Comparison of ENCODE assay signal across 3 cellular contexts in the genomic region with DNA sequence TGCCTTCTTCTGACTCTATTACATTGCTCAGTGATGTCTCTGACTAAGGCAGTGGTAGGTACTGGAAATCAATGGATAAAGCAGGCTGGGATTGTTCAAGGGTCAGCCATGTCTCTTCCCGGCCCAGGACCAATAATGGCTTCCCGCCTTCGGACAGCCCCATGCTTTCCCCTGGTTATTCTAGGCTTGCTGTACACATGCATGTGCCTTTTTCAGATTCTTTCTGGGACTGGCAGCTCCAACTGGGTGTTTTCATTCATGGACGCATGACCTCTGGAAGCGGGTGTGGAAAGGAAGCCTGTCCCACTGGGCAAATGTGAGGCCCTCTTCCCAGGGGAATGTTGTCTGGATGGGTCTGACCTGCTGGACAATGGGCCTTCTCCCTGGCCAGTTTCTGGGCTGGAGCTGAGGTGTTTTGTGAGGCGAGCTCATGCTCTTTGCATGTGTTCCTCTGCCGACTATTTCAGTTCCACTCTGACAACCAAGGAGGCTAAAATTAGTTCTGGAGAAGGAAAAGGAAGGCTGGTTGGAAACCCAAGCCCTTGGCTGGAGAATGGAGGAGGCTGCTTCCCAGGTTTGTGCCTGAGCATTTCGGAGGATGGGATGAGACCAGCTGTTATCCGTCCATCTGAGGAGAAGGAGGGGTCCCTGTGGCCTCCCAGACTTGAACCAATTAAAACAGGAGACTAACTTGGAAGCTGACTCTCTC.
TF ChIP-seq lines count a peak whose summit lies in the region.

No MANE protein-coding gene starts in this region.

TF ChIP-seq in liver, 16 proteins besides CTCF, POLR2A, EP300 and RAD21:
- TF ChIP-seq, protein P1, sequence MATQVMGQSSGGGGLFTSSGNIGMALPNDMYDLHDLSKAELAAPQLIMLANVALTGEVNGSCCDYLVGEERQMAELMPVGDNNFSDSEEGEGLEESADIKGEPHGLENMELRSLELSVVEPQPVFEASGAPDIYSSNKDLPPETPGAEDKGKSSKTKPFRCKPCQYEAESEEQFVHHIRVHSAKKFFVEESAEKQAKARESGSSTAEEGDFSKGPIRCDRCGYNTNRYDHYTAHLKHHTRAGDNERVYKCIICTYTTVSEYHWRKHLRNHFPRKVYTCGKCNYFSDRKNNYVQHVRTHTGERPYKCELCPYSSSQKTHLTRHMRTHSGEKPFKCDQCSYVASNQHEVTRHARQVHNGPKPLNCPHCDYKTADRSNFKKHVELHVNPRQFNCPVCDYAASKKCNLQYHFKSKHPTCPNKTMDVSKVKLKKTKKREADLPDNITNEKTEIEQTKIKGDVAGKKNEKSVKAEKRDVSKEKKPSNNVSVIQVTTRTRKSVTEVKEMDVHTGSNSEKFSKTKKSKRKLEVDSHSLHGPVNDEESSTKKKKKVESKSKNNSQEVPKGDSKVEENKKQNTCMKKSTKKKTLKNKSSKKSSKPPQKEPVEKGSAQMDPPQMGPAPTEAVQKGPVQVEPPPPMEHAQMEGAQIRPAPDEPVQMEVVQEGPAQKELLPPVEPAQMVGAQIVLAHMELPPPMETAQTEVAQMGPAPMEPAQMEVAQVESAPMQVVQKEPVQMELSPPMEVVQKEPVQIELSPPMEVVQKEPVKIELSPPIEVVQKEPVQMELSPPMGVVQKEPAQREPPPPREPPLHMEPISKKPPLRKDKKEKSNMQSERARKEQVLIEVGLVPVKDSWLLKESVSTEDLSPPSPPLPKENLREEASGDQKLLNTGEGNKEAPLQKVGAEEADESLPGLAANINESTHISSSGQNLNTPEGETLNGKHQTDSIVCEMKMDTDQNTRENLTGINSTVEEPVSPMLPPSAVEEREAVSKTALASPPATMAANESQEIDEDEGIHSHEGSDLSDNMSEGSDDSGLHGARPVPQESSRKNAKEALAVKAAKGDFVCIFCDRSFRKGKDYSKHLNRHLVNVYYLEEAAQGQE (IDR thresholded peaks at IDR 0.05) = no peak
- TF ChIP-seq FOXA2 (IDR thresholded peaks at IDR 0.05) = no peak
- TF ChIP-seq RXRA (IDR thresholded peaks at IDR 0.05) = no peak
- TF ChIP-seq, protein P2, sequence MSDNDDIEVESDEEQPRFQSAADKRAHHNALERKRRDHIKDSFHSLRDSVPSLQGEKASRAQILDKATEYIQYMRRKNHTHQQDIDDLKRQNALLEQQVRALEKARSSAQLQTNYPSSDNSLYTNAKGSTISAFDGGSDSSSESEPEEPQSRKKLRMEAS (IDR thresholded peaks at IDR 0.05) = no peak
- no peak for TF ChIP-seq HNF4G (IDR thresholded peaks at IDR 0.05)
- TF ChIP-seq JUND (IDR thresholded peaks at IDR 0.05) = no peak
- TF ChIP-seq EGR1 (IDR thresholded peaks at IDR 0.05; ENCODE audit: low read depth in 2 of 2) = no peak
- TF ChIP-seq, protein P3, sequence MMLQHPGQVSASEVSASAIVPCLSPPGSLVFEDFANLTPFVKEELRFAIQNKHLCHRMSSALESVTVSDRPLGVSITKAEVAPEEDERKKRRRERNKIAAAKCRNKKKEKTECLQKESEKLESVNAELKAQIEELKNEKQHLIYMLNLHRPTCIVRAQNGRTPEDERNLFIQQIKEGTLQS (IDR thresholded peaks at IDR 0.05) = no peak
- no peak for TF ChIP-seq SP1 (IDR thresholded peaks at IDR 0.05)
- no peak for TF ChIP-seq HNF4A (conservative IDR thresholded peaks at IDR 0.05)

TF ChIP-seq in HepG2, 621 proteins besides CTCF, POLR2A, EP300 and RAD21:
- TF ChIP-seq ZNF672 (CRISPR knock-in tag; IDR thresholded peaks at IDR 0.05) (no peak), SRSF9 (IDR thresholded peaks at IDR 0.05; ENCODE audit: borderline replicate concordance, insufficient read depth, low read depth, low read length, poor library complexity, severe bottlenecking) (no peak), CREB1 (IDR thresholded peaks at IDR 0.05) (no peak), CREB1 (CRISPR knock-in tag; IDR thresholded peaks at IDR 0.05) (no peak), KDM5A (IDR thresholded peaks at IDR 0.05; ENCODE audit: borderline replicate concordance, low read length) (no peak), ZNF572 (CRISPR knock-in tag; IDR thresholded peaks at IDR 0.05) (no peak), ATF7-NPFF (CRISPR knock-in tag; IDR thresholded peaks at IDR 0.05; ENCODE audit: low read depth) (no peak), IKZF4 (CRISPR knock-in tag; IDR thresholded peaks at IDR 0.05; ENCODE audit: borderline replicate concordance, low read depth, not compliant biosample characterization) (no peak)
- TF ChIP-seq, protein P4, sequence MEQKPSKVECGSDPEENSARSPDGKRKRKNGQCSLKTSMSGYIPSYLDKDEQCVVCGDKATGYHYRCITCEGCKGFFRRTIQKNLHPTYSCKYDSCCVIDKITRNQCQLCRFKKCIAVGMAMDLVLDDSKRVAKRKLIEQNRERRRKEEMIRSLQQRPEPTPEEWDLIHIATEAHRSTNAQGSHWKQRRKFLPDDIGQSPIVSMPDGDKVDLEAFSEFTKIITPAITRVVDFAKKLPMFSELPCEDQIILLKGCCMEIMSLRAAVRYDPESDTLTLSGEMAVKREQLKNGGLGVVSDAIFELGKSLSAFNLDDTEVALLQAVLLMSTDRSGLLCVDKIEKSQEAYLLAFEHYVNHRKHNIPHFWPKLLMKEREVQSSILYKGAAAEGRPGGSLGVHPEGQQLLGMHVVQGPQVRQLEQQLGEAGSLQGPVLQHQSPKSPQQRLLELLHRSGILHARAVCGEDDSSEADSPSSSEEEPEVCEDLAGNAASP (CRISPR knock-in tag; IDR thresholded peaks at IDR 0.05; ENCODE audit: borderline replicate concordance) = no peak
- TF ChIP-seq, protein P5, sequence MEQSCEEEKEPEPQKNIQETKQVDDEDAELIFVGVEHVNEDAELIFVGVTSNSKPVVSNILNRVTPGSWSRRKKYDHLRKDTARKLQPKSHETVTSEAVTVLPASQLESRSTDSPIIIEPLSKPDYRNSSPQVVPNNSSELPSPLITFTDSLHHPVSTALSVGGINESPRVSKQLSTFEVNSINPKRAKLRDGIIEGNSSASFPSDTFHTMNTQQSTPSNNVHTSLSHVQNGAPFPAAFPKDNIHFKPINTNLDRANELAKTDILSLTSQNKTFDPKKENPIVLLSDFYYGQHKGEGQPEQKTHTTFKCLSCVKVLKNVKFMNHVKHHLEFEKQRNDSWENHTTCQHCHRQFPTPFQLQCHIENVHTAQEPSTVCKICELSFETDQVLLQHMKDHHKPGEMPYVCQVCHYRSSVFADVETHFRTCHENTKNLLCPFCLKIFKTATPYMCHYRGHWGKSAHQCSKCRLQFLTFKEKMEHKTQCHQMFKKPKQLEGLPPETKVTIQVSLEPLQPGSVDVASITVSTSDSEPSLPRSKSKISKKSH (CRISPR knock-in tag; IDR thresholded peaks at IDR 0.05; ENCODE audit: borderline replicate concordance) = no peak
- TF ChIP-seq, protein P6, sequence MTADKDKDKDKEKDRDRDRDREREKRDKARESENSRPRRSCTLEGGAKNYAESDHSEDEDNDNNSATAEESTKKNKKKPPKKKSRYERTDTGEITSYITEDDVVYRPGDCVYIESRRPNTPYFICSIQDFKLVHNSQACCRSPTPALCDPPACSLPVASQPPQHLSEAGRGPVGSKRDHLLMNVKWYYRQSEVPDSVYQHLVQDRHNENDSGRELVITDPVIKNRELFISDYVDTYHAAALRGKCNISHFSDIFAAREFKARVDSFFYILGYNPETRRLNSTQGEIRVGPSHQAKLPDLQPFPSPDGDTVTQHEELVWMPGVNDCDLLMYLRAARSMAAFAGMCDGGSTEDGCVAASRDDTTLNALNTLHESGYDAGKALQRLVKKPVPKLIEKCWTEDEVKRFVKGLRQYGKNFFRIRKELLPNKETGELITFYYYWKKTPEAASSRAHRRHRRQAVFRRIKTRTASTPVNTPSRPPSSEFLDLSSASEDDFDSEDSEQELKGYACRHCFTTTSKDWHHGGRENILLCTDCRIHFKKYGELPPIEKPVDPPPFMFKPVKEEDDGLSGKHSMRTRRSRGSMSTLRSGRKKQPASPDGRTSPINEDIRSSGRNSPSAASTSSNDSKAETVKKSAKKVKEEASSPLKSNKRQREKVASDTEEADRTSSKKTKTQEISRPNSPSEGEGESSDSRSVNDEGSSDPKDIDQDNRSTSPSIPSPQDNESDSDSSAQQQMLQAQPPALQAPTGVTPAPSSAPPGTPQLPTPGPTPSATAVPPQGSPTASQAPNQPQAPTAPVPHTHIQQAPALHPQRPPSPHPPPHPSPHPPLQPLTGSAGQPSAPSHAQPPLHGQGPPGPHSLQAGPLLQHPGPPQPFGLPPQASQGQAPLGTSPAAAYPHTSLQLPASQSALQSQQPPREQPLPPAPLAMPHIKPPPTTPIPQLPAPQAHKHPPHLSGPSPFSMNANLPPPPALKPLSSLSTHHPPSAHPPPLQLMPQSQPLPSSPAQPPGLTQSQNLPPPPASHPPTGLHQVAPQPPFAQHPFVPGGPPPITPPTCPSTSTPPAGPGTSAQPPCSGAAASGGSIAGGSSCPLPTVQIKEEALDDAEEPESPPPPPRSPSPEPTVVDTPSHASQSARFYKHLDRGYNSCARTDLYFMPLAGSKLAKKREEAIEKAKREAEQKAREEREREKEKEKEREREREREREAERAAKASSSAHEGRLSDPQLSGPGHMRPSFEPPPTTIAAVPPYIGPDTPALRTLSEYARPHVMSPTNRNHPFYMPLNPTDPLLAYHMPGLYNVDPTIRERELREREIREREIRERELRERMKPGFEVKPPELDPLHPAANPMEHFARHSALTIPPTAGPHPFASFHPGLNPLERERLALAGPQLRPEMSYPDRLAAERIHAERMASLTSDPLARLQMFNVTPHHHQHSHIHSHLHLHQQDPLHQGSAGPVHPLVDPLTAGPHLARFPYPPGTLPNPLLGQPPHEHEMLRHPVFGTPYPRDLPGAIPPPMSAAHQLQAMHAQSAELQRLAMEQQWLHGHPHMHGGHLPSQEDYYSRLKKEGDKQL (CRISPR knock-in tag; IDR thresholded peaks at IDR 0.05; ENCODE audit: low read depth) = no peak

TF ChIP-seq in SK-N-SH, 30 proteins besides CTCF, POLR2A, EP300 and RAD21:
- TF ChIP-seq SIN3A (IDR thresholded peaks at IDR 0.05; ENCODE audit: borderline replicate concordance, low read depth, low read length) (no peak), FOSL2 (IDR thresholded peaks at IDR 0.05; ENCODE audit: borderline replicate concordance, low read depth) (no peak), POLR2AphosphoS5 (IDR thresholded peaks at IDR 0.05; ENCODE audit: low read depth, low read length) (no peak), SMC3 (IDR thresholded peaks at IDR 0.05; ENCODE audit: low read depth, low read length) (no peak), NRF1 (IDR thresholded peaks at IDR 0.05; ENCODE audit: low read depth, low read length) (no peak), GATA2 (CRISPR knock-in tag; IDR thresholded peaks at IDR 0.05) (no peak), FOXM1 (IDR thresholded peaks at IDR 0.05; ENCODE audit: low read depth) (no peak), MEF2A (IDR thresholded peaks at IDR 0.05; ENCODE audit: borderline replicate concordance, low read depth) (no peak), GABPA (IDR thresholded peaks at IDR 0.05; ENCODE audit: low read depth) (no peak)
- TF ChIP-seq, protein P2 (IDR thresholded peaks at IDR 0.05; ENCODE audit: low read depth) = no peak
- TF ChIP-seq, protein P1 (IDR thresholded peaks at IDR 0.05; ENCODE audit: low read depth, low read length) = no peak
- TF ChIP-seq, protein P7, sequence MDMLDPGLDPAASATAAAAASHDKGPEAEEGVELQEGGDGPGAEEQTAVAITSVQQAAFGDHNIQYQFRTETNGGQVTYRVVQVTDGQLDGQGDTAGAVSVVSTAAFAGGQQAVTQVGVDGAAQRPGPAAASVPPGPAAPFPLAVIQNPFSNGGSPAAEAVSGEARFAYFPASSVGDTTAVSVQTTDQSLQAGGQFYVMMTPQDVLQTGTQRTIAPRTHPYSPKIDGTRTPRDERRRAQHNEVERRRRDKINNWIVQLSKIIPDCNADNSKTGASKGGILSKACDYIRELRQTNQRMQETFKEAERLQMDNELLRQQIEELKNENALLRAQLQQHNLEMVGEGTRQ (IDR thresholded peaks at IDR 0.05; ENCODE audit: borderline replicate concordance, low read depth, low read length) = no peak
TF ChIP-seq in SK-N-SH: peak in this region for 0.
